In the genomic region with DNA sequence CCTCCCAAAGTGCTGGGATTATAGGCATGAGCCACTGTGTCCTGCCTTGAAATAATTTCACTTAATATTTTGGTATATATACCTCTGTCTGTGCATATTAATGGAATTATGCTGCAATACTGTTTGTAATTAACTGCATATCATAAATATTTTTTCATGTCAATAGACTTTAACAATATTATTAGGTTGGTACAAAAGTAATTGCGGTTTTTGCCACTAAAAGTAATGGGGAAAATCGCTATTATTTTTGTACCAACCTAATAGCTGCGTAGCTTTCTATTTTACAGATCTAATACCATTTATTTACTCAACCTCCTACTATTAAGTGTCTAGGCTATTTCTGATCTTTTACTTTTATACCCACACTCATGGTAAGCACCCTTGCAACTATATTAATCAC, we compare ENCODE assay signal across 39 cellular contexts. TPM values are rescaled to one million over a fixed set of nuclear protein-coding genes. Genes with fewer than 3 reads are reported as not detected.
"Had no signal": no experiment of that assay in that cellular context is flagged by ENCODE, and none has a peak within 500 bp of the region (broad histone marks: within the 10 kb centered on the region; RNA-seq: fewer than 3 reads in every experiment).

No MANE protein-coding gene starts in this region.

- DNase-seq: Karpas-422, Kasumi-1, MG63, MM.1S, MV-4-11, NCI-H1048, NCI-H1092, NCI-H1092 treated with DMSO at 0.1 percent for 48 hours, NCI-H1105, NCI-H1105 treated with DMSO at 0.1 percent for 48 hours, NCI-H1417, NCI-H1417 treated with DMSO at 0.1 percent for 48 hours, NCI-H1436, NCI-H1436 treated with DMSO at 0.1 percent for 48 hours, NCI-H146, NCI-H1694, NCI-H1694 treated with DMSO at 0.1 percent for 48 hours, NCI-H187, NCI-H187 treated with DMSO at 0.1 percent for 48 hours, NCI-H1930, NCI-H2029, NCI-H2029 treated with DMSO at 0.1 percent for 48 hours, NCI-H2081, NCI-H2081 treated with DMSO at 0.1 percent for 48 hours, NCI-H2107, NCI-H2171, NCI-H2171 treated with DMSO at 0.1 percent for 48 hours, NCI-H2227 treated with DMSO at 0.1 percent for 48 hours, NCI-H226, NCI-H345, NCI-H446, NCI-H446 treated with DMSO at 0.1 percent for 48 hours, NCI-H510A, NCI-H510A treated with DMSO at 0.1 percent for 48 hours, NCI-H524 had no signal

- H3K36me3 ChIP-seq: MG63 had no signal

- H3K4me3 ChIP-seq: MG63 had no signal

RNA-seq across cellular contexts. Expression of gene PDE6C, which starts 3.9 kb away (rescaled TPM):
- total RNA-seq: LHCN-M2, M059J, MCF 10A, NCI-H460 had no signal

RNA-seq across cellular contexts. Expression of gene RBP4, which starts 7.4 kb away (rescaled TPM):
- total RNA-seq: MCF 10A, NCI-H460 had no signal

RNA-seq across cellular contexts. Expression of gene FFAR4, which starts 42.0 kb away (rescaled TPM):
- total RNA-seq: LHCN-M2, M059J, MCF 10A, NCI-H460 had no signal
